21 cellular contexts compared by ENCODE assay signal in genomic region chrX:132059973-132060540, GRCh38. TPM values are rescaled to one million over a fixed set of nuclear protein-coding genes. Genes with fewer than 3 reads are reported as not detected.
DNase-seq lines count a peak whose midpoint lies in the region; ATAC-seq and TF ChIP-seq lines count a peak whose summit lies in the region.
"Had no signal": no experiment of that assay in that cellular context is flagged by ENCODE, and none has a peak within 500 bp of the region (broad histone marks: within the 10 kb centered on the region; RNA-seq: fewer than 3 reads in every experiment).

No MANE protein-coding gene starts in this region.

- peak overlapping the region; percentile 22 for H2AFZ ChIP-seq in parathyroid adenoma

- POLR2A ChIA-PET in activated CD8-positive, alpha-beta T cell treated with anti-CD3 and anti-CD28 coated beads for 36 hours (lab: Charles Lee), result no interaction called here
- POLR2A ChIA-PET in activated CD8-positive, alpha-beta T cell treated with anti-CD3 and anti-CD28 coated beads, Interleukin-2, amount 10 ng/mL, durations not matched to agents 7 days and 5 days (lab: Charles Lee), result no interaction called here

- no peak overlapping the region for H3K4me2 ChIP-seq in parathyroid adenoma (ENCODE audit: low read length)

- H3K9me3 ChIP-seq in parathyroid adenoma (ENCODE audit: control insufficient read depth, low read length), result no peaks in the 10 kb centered on the region
- H3K9me3 ChIP-seq: heart right ventricle, psoas muscle, tibial artery had no signal

- intact Hi-C loops in activated CD8-positive, alpha-beta T cell treated with anti-CD3 and anti-CD28 coated beads for 36 hours (cut with micrococcal nuclease), result no loop called here

- H3K9ac ChIP-seq in parathyroid adenoma, result no peak overlapping the region

- TF ChIP-seq CTCF in activated CD8-positive, alpha-beta T cell treated with anti-CD3 and anti-CD28 coated beads for 36 hours (IDR thresholded peaks at IDR 0.05), result no peak
- no peak for TF ChIP-seq CTCF in parathyroid adenoma (IDR thresholded peaks at IDR 0.05)

- peak overlapping the region; percentile 23 for H3K27ac Mint-ChIP-seq in activated CD8-positive, alpha-beta T cell treated with anti-CD3 and anti-CD28 coated beads for 36 hours
- H3K27ac Mint-ChIP-seq in activated CD8-positive, alpha-beta T cell treated with anti-CD3 and anti-CD28 coated beads, Interleukin-2, amount 10 ng/mL, durations not matched to agents 7 days and 5 days, result no peak overlapping the region

- no peak overlapping the region for H3K4me3 ChIP-seq in parathyroid adenoma (ENCODE audit: low read depth, low read length)
- H3K4me3 ChIP-seq: heart right ventricle, K562, psoas muscle, tibial artery had no signal

- ATAC-seq in activated CD8-positive, alpha-beta T cell treated with anti-CD3 and anti-CD28 coated beads for 36 hours, result no peak
- no peak for ATAC-seq in activated CD8-positive, alpha-beta T cell treated with anti-CD3 and anti-CD28 coated beads, Interleukin-2, amount 10 ng/mL, durations not matched to agents 7 days and 5 days
- ATAC-seq in HG02798 (IDR thresholded peaks at IDR 0.05; ENCODE audit: poor library complexity, unreplicated experiment) (peak; percentile 67), SK-N-SH treated with all-trans-retinoic acid at 6 μM for 48 hours (peak; percentile 69)
- ATAC-seq: effector memory CD8-positive, alpha-beta T cell; heart right ventricle; K562; psoas muscle had no signal

- no peaks in the 10 kb centered on the region for H3K9me3 Mint-ChIP-seq in activated CD8-positive, alpha-beta T cell treated with anti-CD3 and anti-CD28 coated beads for 36 hours
- H3K9me3 Mint-ChIP-seq in activated CD8-positive, alpha-beta T cell treated with anti-CD3 and anti-CD28 coated beads, Interleukin-2, amount 10 ng/mL, durations not matched to agents 7 days and 5 days (ENCODE audit: insufficient read depth), result no peaks in the 10 kb centered on the region
- H3K9me3 Mint-ChIP-seq: effector memory CD8-positive, alpha-beta T cell had no signal

- CTCF ChIA-PET in activated CD8-positive, alpha-beta T cell treated with anti-CD3 and anti-CD28 coated beads for 36 hours (lab: Charles Lee), result no interaction called here
- CTCF ChIA-PET in activated CD8-positive, alpha-beta T cell treated with anti-CD3 and anti-CD28 coated beads, Interleukin-2, amount 10 ng/mL, durations not matched to agents 7 days and 5 days (lab: Charles Lee), result no interaction called here

- no peaks in the 10 kb centered on the region for H3K27me3 Mint-ChIP-seq in activated CD8-positive, alpha-beta T cell treated with anti-CD3 and anti-CD28 coated beads for 36 hours
- H3K27me3 Mint-ChIP-seq in activated CD8-positive, alpha-beta T cell treated with anti-CD3 and anti-CD28 coated beads, Interleukin-2, amount 10 ng/mL, durations not matched to agents 7 days and 5 days (ENCODE audit: low read depth), result no peaks in the 10 kb centered on the region
- H3K27me3 Mint-ChIP-seq: effector memory CD8-positive, alpha-beta T cell had no signal

- H3K27ac ChIP-seq in parathyroid adenoma, result peak overlapping the region; percentile 11
- H3K27ac ChIP-seq: heart right ventricle, psoas muscle, tibial artery had no signal

- no peaks in the 10 kb centered on the region for H3K79me2 ChIP-seq in parathyroid adenoma

- H3K36me3 ChIP-seq in parathyroid adenoma (ENCODE audit: control insufficient read depth, insufficient read depth, low read length), result no peaks in the 10 kb centered on the region
- H3K36me3 ChIP-seq: heart right ventricle, tibial artery had no signal

- H3K36me3 Mint-ChIP-seq in activated CD8-positive, alpha-beta T cell treated with anti-CD3 and anti-CD28 coated beads for 36 hours (ENCODE audit: low read depth), result peaks cover 19% of the 10 kb centered on the region
- H3K36me3 Mint-ChIP-seq in activated CD8-positive, alpha-beta T cell treated with anti-CD3 and anti-CD28 coated beads, Interleukin-2, amount 10 ng/mL, durations not matched to agents 7 days and 5 days (ENCODE audit: low read depth), result peaks cover 23% of the 10 kb centered on the region

- DNase-seq in activated CD8-positive, alpha-beta T cell treated with anti-CD3 and anti-CD28 coated beads for 36 hours, result no peak
- no peak for DNase-seq in activated CD8-positive, alpha-beta T cell treated with anti-CD3 and anti-CD28 coated beads, Interleukin-2, amount 10 ng/mL, durations not matched to agents 7 days and 5 days
- DNase-seq in stimulated activated naive CD4-positive, alpha-beta T cell treated with Interleukin-2 at 50 U/mL for 16 hours (lab: John Stamatoyannopoulos, UW), result no peak
- no peak for DNase-seq in NCI-H2196 (lab: John Stamatoyannopoulos, UW; ENCODE audit: unreplicated experiment)
- DNase-seq in stimulated activated CD4-positive, alpha-beta T cell treated with anti-CD3 and anti-CD28 coated beads, Interleukin-4, amount 100 ng/mL, for 1 hour, result no peak
- DNase-seq: 8988T; activated CD4-positive, alpha-beta T cell treated with anti-CD3 and anti-CD28 coated beads, Interleukin-2, amount 50 U/mL, for 48 hours; activated T-cell treated with anti-CD3 and anti-CD28 coated beads, Interleukin-2, amount 50 U/mL, for 48 hours; C1 segment of cervical spinal cord; caudate nucleus; DMS153; effector memory CD8-positive, alpha-beta T cell; heart right ventricle; NCI-H2081; NCI-H82; psoas muscle; tibial artery had no signal

- H3K4me3 Mint-ChIP-seq in activated CD8-positive, alpha-beta T cell treated with anti-CD3 and anti-CD28 coated beads for 36 hours, result no peak overlapping the region
- no peak overlapping the region for H3K4me3 Mint-ChIP-seq in activated CD8-positive, alpha-beta T cell treated with anti-CD3 and anti-CD28 coated beads, Interleukin-2, amount 10 ng/mL, durations not matched to agents 7 days and 5 days
- H3K4me3 Mint-ChIP-seq: effector memory CD8-positive, alpha-beta T cell had no signal

- H3K4me1 Mint-ChIP-seq in activated CD8-positive, alpha-beta T cell treated with anti-CD3 and anti-CD28 coated beads for 36 hours (ENCODE audit: low read depth), result peaks cover 23% of the 10 kb centered on the region
- peaks cover 3% of the 10 kb centered on the region for H3K4me1 Mint-ChIP-seq in activated CD8-positive, alpha-beta T cell treated with anti-CD3 and anti-CD28 coated beads, Interleukin-2, amount 10 ng/mL, durations not matched to agents 7 days and 5 days (ENCODE audit: low read depth)

- H3K27me3 ChIP-seq in parathyroid adenoma (ENCODE audit: control insufficient read depth, insufficient read depth, low read length), result no peaks in the 10 kb centered on the region
- H3K27me3 ChIP-seq: tibial artery had no signal

- no peaks in the 10 kb centered on the region for H3K4me1 ChIP-seq in parathyroid adenoma
- H3K4me1 ChIP-seq: heart right ventricle, psoas muscle, tibial artery had no signal

TF ChIP-seq in SK-N-SH treated with all-trans-retinoic acid at 6 μM for 48 hours, 23 proteins besides CTCF, POLR2A, EP300 and RAD21 (continues in another document):
- TF ChIP-seq ARNTL (CRISPR knock-in tag; IDR thresholded peaks at IDR 0.05; ENCODE audit: borderline replicate concordance, low read depth), result no peak
- no peak for TF ChIP-seq BACH2 (CRISPR knock-in tag; IDR thresholded peaks at IDR 0.05; ENCODE audit: borderline replicate concordance)
- TF ChIP-seq TCF4 (CRISPR knock-in tag; IDR thresholded peaks at IDR 0.05; ENCODE audit: borderline replicate concordance), result no peak
- TF ChIP-seq OSR1 (CRISPR knock-in tag; IDR thresholded peaks at IDR 0.05), result no peak
- no peak for TF ChIP-seq ZFP3 (CRISPR knock-in tag; IDR thresholded peaks at IDR 0.05)
- no peak for TF ChIP-seq ZNF565 (CRISPR knock-in tag; conservative IDR thresholded peaks at IDR 0.05; ENCODE audit: low read depth)
- TF ChIP-seq ZFP30 (CRISPR knock-in tag; IDR thresholded peaks at IDR 0.05), result no peak
- no peak for TF ChIP-seq PATZ1 (CRISPR knock-in tag; IDR thresholded peaks at IDR 0.05; ENCODE audit: borderline replicate concordance)
- TF ChIP-seq ZNF70 (CRISPR knock-in tag; IDR thresholded peaks at IDR 0.05), result no peak
- TF ChIP-seq CSRNP3 (CRISPR knock-in tag; IDR thresholded peaks at IDR 0.05), result no peak
- no peak for TF ChIP-seq TOX (CRISPR knock-in tag; IDR thresholded peaks at IDR 0.05; ENCODE audit: borderline replicate concordance)
- no peak for TF ChIP-seq RARB (CRISPR knock-in tag; IDR thresholded peaks at IDR 0.05)
- no peak for TF ChIP-seq GLIS3 (CRISPR knock-in tag; IDR thresholded peaks at IDR 0.05)

RNA-seq across cellular contexts. Expression of gene STK26, which starts 37.0 kb away (rescaled TPM):
- total RNA-seq in activated CD8-positive, alpha-beta T cell treated with anti-CD3 and anti-CD28 coated beads for 36 hours, result 10 to 100 TPM; 75.4 to 79.9 TPM
- 10 to 100 TPM; 56.0 to 60.2 TPM for total RNA-seq in activated CD8-positive, alpha-beta T cell treated with anti-CD3 and anti-CD28 coated beads, Interleukin-2, amount 10 ng/mL, durations not matched to agents 7 days and 5 days

Comparison
In these comparisons a context has a peak if more than half of its experiments do, and no peak if none do; other contexts are left out.
1. ATAC-seq: peak in HG02798 (single experiment) and SK-N-SH treated with all-trans-retinoic acid at 6 μM for 48 hours (single experiment); none in activated CD8-positive, alpha-beta T cell treated with anti-CD3 and anti-CD28 coated beads for 36 hours (single experiment) and activated CD8-positive, alpha-beta T cell treated with anti-CD3 and anti-CD28 coated beads, Interleukin-2, amount 10 ng/mL, durations not matched to agents 7 days and 5 days (single experiment).